14 cellular contexts compared by ENCODE assay signal in genomic region chr7:22387583-22387982, GRCh38. TPM values are rescaled to one million over a fixed set of nuclear protein-coding genes. Genes with fewer than 3 reads are reported as not detected.
DNase-seq lines count a peak whose midpoint lies in the region; FAIRE-seq and TF ChIP-seq lines count a peak whose summit lies in the region.
"Had no signal": no experiment of that assay in that cellular context is flagged by ENCODE, and none has a peak within 500 bp of the region (broad histone marks: within the 10 kb centered on the region; RNA-seq: fewer than 3 reads in every experiment).

No MANE protein-coding gene starts in this region.

- DNase-seq in GM12891 (ENCODE audit: insufficient read length, low spot score) = no peak
- peak; percentile 83 for DNase-seq in astrocyte of the cerebellum (ENCODE audit: low read depth)
- peak; percentile 25 to 40 for DNase-seq in foreskin fibroblast
- peak; percentile 74 for DNase-seq in superior temporal gyrus (ENCODE audit: extremely low spot score)
- no peak for DNase-seq in DMS153 (lab: John Stamatoyannopoulos, UW)
- DNase-seq in D341Med (ENCODE audit: low spot score) = no peak
- no peak for DNase-seq in thyroid gland
- DNase-seq: CD8-positive, alpha-beta memory T cell; left lung; naive thymus-derived CD4-positive, alpha-beta T cell; NCI-H1105 treated with DMSO at 0.1 percent for 48 hours; right lobe of liver; SW 1271 had no signal

- H3K27ac ChIP-seq in thyroid gland = no peak overlapping the region
- H3K27ac ChIP-seq: left lung, right lobe of liver had no signal

- H3K4me3 ChIP-seq in astrocyte of the cerebellum (ENCODE audit: low read depth, low read length) = no peak overlapping the region
- H3K4me3 ChIP-seq in foreskin fibroblast (ENCODE audit: low read depth in 1 of 2, low read length in 2 of 2) = no peak overlapping the region
- H3K4me3 ChIP-seq in thyroid gland (replicated peaks in 1 of 3) = no peak overlapping the region
- H3K4me3 ChIP-seq: heart left ventricle, left lung, right lobe of liver had no signal

- H3K4me1 ChIP-seq in thyroid gland = no peaks in the 10 kb centered on the region
- H3K4me1 ChIP-seq: heart left ventricle, left lung, right lobe of liver had no signal

- H3K27me3 ChIP-seq in thyroid gland = no peaks in the 10 kb centered on the region
- H3K27me3 ChIP-seq: heart left ventricle, left lung, right lobe of liver had no signal

- H3K36me3 ChIP-seq in thyroid gland = no peaks in the 10 kb centered on the region
- H3K36me3 ChIP-seq: heart left ventricle, left lung, right lobe of liver had no signal

- intact Hi-C loops in thyroid gland (cut with DNase I) = no loop called here

- no peak for TF ChIP-seq CTCF in astrocyte of the cerebellum (IDR thresholded peaks at IDR 0.05; ENCODE audit: low read depth, low read length, missing control alignments)
- TF ChIP-seq CTCF in foreskin fibroblast (IDR thresholded peaks at IDR 0.05; ENCODE audit: low read depth, low read length) = no peak
- TF ChIP-seq CTCF in thyroid gland (IDR thresholded peaks at IDR 0.05) = no peak

- FAIRE-seq in GM12891 (lab: Jason Lieb, UNC) = peak; percentile 52

- TF ChIP-seq POLR2A in GM12891 (IDR thresholded peaks at IDR 0.05; ENCODE audit: low read depth, low read length) (no peak), thyroid gland (IDR thresholded peaks at IDR 0.05) (no peak)

- 31 to 51% methylated on average over 4 of the region's 4 CpGs for WGBS in thyroid gland, 2 donors

- H3K9me3 ChIP-seq in thyroid gland = no peaks in the 10 kb centered on the region
- H3K9me3 ChIP-seq: heart left ventricle, right lobe of liver had no signal

- in situ Hi-C loops in astrocyte of the cerebellum (cut with HindIII; ENCODE audit: low sequenced_read_pairs) = no loop called here

TF ChIP-seq in GM12891, 5 proteins besides CTCF, POLR2A, EP300 and RAD21:
- TF ChIP-seq SPI1 (IDR thresholded peaks at IDR 0.05; ENCODE audit: low read depth, low read length) (no peak), PAX5 (IDR thresholded peaks at IDR 0.05; ENCODE audit: insufficient read depth, low read length, severe bottlenecking) (no peak), TAF1 (IDR thresholded peaks at IDR 0.05; ENCODE audit: low read depth, low read length) (no peak), POU2F2 (IDR thresholded peaks at IDR 0.05; ENCODE audit: low read depth, low read length) (no peak), POLR2AphosphoS5 (IDR thresholded peaks at IDR 0.05; ENCODE audit: low read depth, low read length) (no peak)

RNA-seq across cellular contexts. Expression of gene RAPGEF5, which starts 30.6 kb away (rescaled TPM):
- polyA plus RNA-seq in GM12891 (2012; ENCODE audit: low read depth, missing spikeins) = 1.8 TPM
- total RNA-seq in thyroid gland = 10 to 100 TPM; 26.5 to 76.6 (median 39.3) TPM
- polyA plus RNA-seq: naive thymus-derived CD4-positive, alpha-beta T cell had no signal

Comparison
In these comparisons a context has a peak if more than half of its experiments do, and no peak if none do; other contexts are left out.
1. DNase-seq: peak in astrocyte of the cerebellum (single experiment), foreskin fibroblast (2 of 2) and superior temporal gyrus (single experiment); none in GM12891 (single experiment), DMS153 (single experiment), D341Med (single experiment) and thyroid gland (0 of 2).